In genomic region chr14:89773151-89773550, GRCh38 we compare ENCODE assay signal across 9 cellular contexts.
DNase-seq lines count a peak whose midpoint lies in the region; ATAC-seq and TF ChIP-seq lines count a peak whose summit lies in the region.
"Had no signal": no experiment of that assay in that cellular context is flagged by ENCODE, and none has a peak within 500 bp of the region (broad histone marks: within the 10 kb centered on the region; RNA-seq: fewer than 3 reads in every experiment).

No MANE protein-coding gene starts in this region.

- H3K4me1 Mint-ChIP-seq in activated CD4-positive, alpha-beta T cell treated with anti-CD3 and anti-CD28 coated beads for 36 hours = peaks cover 21% of the 10 kb centered on the region

- peaks cover 9% of the 10 kb centered on the region for H3K4me1 ChIP-seq in smooth muscle cell (ENCODE audit: low read depth)

- no peak for TF ChIP-seq CTCF in smooth muscle cell (IDR thresholded peaks at IDR 0.05; ENCODE audit: borderline replicate concordance, insufficient read depth, poor library complexity, severe bottlenecking)

- no peaks in the 10 kb centered on the region for H3K9me3 Mint-ChIP-seq in activated CD4-positive, alpha-beta T cell treated with anti-CD3 and anti-CD28 coated beads for 36 hours (ENCODE audit: low read depth)
- H3K9me3 Mint-ChIP-seq: T-cell had no signal

- H3K27ac ChIP-seq in KOPT-K1 (ENCODE audit: low read depth, low read length, poor library complexity, severe bottlenecking) = peak overlapping the region; percentile 60
- H3K27ac ChIP-seq in smooth muscle cell (ENCODE audit: low read depth) = no peak overlapping the region

- no peak for DNase-seq in activated CD4-positive, alpha-beta T cell treated with anti-CD3 and anti-CD28 coated beads for 36 hours
- DNase-seq in activated CD4-positive, alpha-beta T cell treated with anti-CD3 and anti-CD28 coated beads for 48 hours = no peak
- DNase-seq in smooth muscle cell (lab: John Stamatoyannopoulos, UW; ENCODE audit: unreplicated experiment) (no peak), NCI-H226 (no peak)
- DNase-seq in stimulated activated CD4-positive, alpha-beta T cell treated with anti-CD3 and anti-CD28 coated beads, Interleukin-4, amount 100 ng/mL, for 1 hour = no peak
- no peak for DNase-seq in activated CD4-positive, CD25-positive, alpha-beta regulatory T cell (lab: John Stamatoyannopoulos, UW)

- H3K27me3 ChIP-seq in smooth muscle cell (ENCODE audit: low read depth) = no peaks in the 10 kb centered on the region

- peaks cover 2% of the 10 kb centered on the region for H3K27me3 Mint-ChIP-seq in activated CD4-positive, alpha-beta T cell treated with anti-CD3 and anti-CD28 coated beads for 36 hours
- H3K27me3 Mint-ChIP-seq: T-cell had no signal

- WGBS in smooth muscle cell (ENCODE audit: low lambda C conversion rate) = 92% methylated on average over 7 of the region's 7 CpGs

- ATAC-seq in activated CD4-positive, alpha-beta T cell treated with anti-CD3 and anti-CD28 coated beads for 36 hours = peak; percentile 12
- ATAC-seq in HG02610 (IDR thresholded peaks at IDR 0.05; ENCODE audit: unreplicated experiment) = peak; percentile 34

- H3F3A ChIP-seq in smooth muscle cell (ENCODE audit: low read depth) = no peaks in the 10 kb centered on the region

- no peak overlapping the region for H2AFZ ChIP-seq in smooth muscle cell (ENCODE audit: low read depth)

- peak overlapping the region; percentile 11 for H3K4me3 Mint-ChIP-seq in activated CD4-positive, alpha-beta T cell treated with anti-CD3 and anti-CD28 coated beads for 36 hours

- H3K36me3 Mint-ChIP-seq in activated CD4-positive, alpha-beta T cell treated with anti-CD3 and anti-CD28 coated beads for 36 hours (ENCODE audit: low read depth) = no peaks in the 10 kb centered on the region
- H3K36me3 Mint-ChIP-seq: T-cell had no signal

- peak overlapping the region; percentile 15 for H3K9ac ChIP-seq in smooth muscle cell (ENCODE audit: low read depth)

- H3K4me2 ChIP-seq in smooth muscle cell = peak overlapping the region; percentile 66

- H3K27ac Mint-ChIP-seq in activated CD4-positive, alpha-beta T cell treated with anti-CD3 and anti-CD28 coated beads for 36 hours = no peak overlapping the region

- CTCF ChIA-PET in activated CD4-positive, alpha-beta T cell treated with anti-CD3 and anti-CD28 coated beads for 36 hours (lab: Charles Lee) = interaction anchor here (0.7 to 1.1 kb wide), 2 partner anchors 31 to 140 kb away, joined by 3 read pairs; no protein-coding TSS in a partner anchor

- H3K36me3 ChIP-seq in KOPT-K1 (ENCODE audit: insufficient read depth, low read length) (no peaks in the 10 kb centered on the region), smooth muscle cell (ENCODE audit: low read depth) (no peaks in the 10 kb centered on the region)

- no peaks in the 10 kb centered on the region for H4K20me1 ChIP-seq in smooth muscle cell (ENCODE audit: low read depth)

- intact Hi-C loops in activated CD4-positive, alpha-beta T cell treated with anti-CD3 and anti-CD28 coated beads for 36 hours (cut with DNase I, micrococcal nuclease) = loop anchor here in 1 of 2 experiments (5.0 to 10.0 kb wide), 3 partner anchors 142 to 746 kb away; partner anchors contain the start of gene FOXN3

- H3K9me3 ChIP-seq in KOPT-K1 (ENCODE audit: insufficient read depth, low read length, poor library complexity, severe bottlenecking) = no peaks in the 10 kb centered on the region
- H3K9me3 ChIP-seq in smooth muscle cell (replicated peaks; ENCODE audit: low read depth) = no peaks in the 10 kb centered on the region

- H3K4me3 ChIP-seq in smooth muscle cell = no peak overlapping the region

- H3K79me2 ChIP-seq in smooth muscle cell (ENCODE audit: low read depth) = no peaks in the 10 kb centered on the region

- POLR2A ChIA-PET in activated CD4-positive, alpha-beta T cell treated with anti-CD3 and anti-CD28 coated beads for 36 hours (lab: Charles Lee) = no interaction called here
